ENCODE assay signal across 8 cellular contexts in genomic region chr1:85307987-85308836, GRCh38. TPM values are rescaled to one million over a fixed set of nuclear protein-coding genes. Genes with fewer than 3 reads are reported as not detected.
DNase-seq lines count a peak whose midpoint lies in the region; ATAC-seq and TF ChIP-seq lines count a peak whose summit lies in the region.

No MANE protein-coding gene starts in this region.

- no peak overlapping the region for H3K4me3 Mint-ChIP-seq in activated T-helper 2 cell treated with anti-CD3 and anti-CD28 coated beads, Interferon-gamma antibody, Interleukin-2, Interleukin-4, amounts not matched to agents 10 μg/mL and 5 μg/mL and 100 μg/mL, durations not matched to agents 14 hours and 24 hours and 36 hours (ENCODE audit: low read depth)
- H3K4me3 Mint-ChIP-seq in neural progenitor cell: no peak overlapping the region

- peak; percentile 96 for TF ChIP-seq CTCF in neural progenitor cell (IDR thresholded peaks at IDR 0.05)

- peaks cover 67% of the 10 kb centered on the region for H3K27me3 Mint-ChIP-seq in activated T-helper 2 cell treated with anti-CD3 and anti-CD28 coated beads, Interferon-gamma antibody, Interleukin-2, Interleukin-4, amounts not matched to agents 10 μg/mL and 5 μg/mL and 100 μg/mL, durations not matched to agents 14 hours and 24 hours and 36 hours (ENCODE audit: low read depth)
- H3K27me3 Mint-ChIP-seq in neural progenitor cell (ENCODE audit: insufficient read depth, low read depth): peaks cover 2% of the 10 kb centered on the region

- H3K4me1 ChIP-seq in neural progenitor cell (peaks cover 9% of the 10 kb centered on the region), subcutaneous abdominal adipose tissue (ENCODE audit: control insufficient read depth in 5 of 5, insufficient read depth in 5 of 5, low read length in 5 of 5) (peaks cover 2 to 13% (median 11%) of the 10 kb centered on the region in 5 donors)

- ATAC-seq in GM21786 (IDR thresholded peaks at IDR 0.05; ENCODE audit: unreplicated experiment): peak; percentile 94

- H3K36me3 Mint-ChIP-seq in activated T-helper 2 cell treated with anti-CD3 and anti-CD28 coated beads, Interferon-gamma antibody, Interleukin-2, Interleukin-4, amounts not matched to agents 10 μg/mL and 5 μg/mL and 100 μg/mL, durations not matched to agents 14 hours and 24 hours and 36 hours (ENCODE audit: low read depth): no peaks in the 10 kb centered on the region
- no peaks in the 10 kb centered on the region for H3K36me3 Mint-ChIP-seq in neural progenitor cell

- no peaks in the 10 kb centered on the region for H3K9me3 ChIP-seq in neural progenitor cell (ENCODE audit: low read depth)
- no peaks in the 10 kb centered on the region for H3K9me3 ChIP-seq in subcutaneous abdominal adipose tissue (ENCODE audit: control insufficient read depth in 5 of 5, low read length in 5 of 5)

- peak; percentile 87 for DNase-seq in EH (ENCODE audit: low read depth)
- peak; percentile 44 for DNase-seq in RKO (ENCODE audit: low spot score)
- DNase-seq in activated T-helper 2 cell treated with anti-CD3 and anti-CD28 coated beads, Interferon-gamma antibody, Interleukin-2, Interleukin-4, amounts not matched to agents 10 μg/mL and 5 μg/mL and 100 μg/mL, durations not matched to agents 14 hours and 24 hours and 36 hours (ENCODE audit: low spot score): peak; percentile 24
- peak; percentile 73 for DNase-seq in fibroblast of the conjunctiva (ENCODE audit: low read depth)
- peak; percentile 94 for DNase-seq in neural progenitor cell (ENCODE audit: low spot score)

- no peak overlapping the region for H3K27ac Mint-ChIP-seq in activated T-helper 2 cell treated with anti-CD3 and anti-CD28 coated beads, Interferon-gamma antibody, Interleukin-2, Interleukin-4, amounts not matched to agents 10 μg/mL and 5 μg/mL and 100 μg/mL, durations not matched to agents 14 hours and 24 hours and 36 hours
- no peak overlapping the region for H3K27ac Mint-ChIP-seq in neural progenitor cell

- no peaks in the 10 kb centered on the region for H3K36me3 ChIP-seq in neural progenitor cell
- no peaks in the 10 kb centered on the region for H3K36me3 ChIP-seq in subcutaneous abdominal adipose tissue (ENCODE audit: control insufficient read depth in 5 of 5, insufficient read depth in 5 of 5, low read length in 5 of 5)

- no peak overlapping the region for H3K9ac ChIP-seq in neural progenitor cell
- peak overlapping the region in 1 of 5 donors; percentile 26 for H3K9ac ChIP-seq in subcutaneous abdominal adipose tissue (ENCODE audit: low read length in 5 of 5)

- H3K4me1 Mint-ChIP-seq in activated T-helper 2 cell treated with anti-CD3 and anti-CD28 coated beads, Interferon-gamma antibody, Interleukin-2, Interleukin-4, amounts not matched to agents 10 μg/mL and 5 μg/mL and 100 μg/mL, durations not matched to agents 14 hours and 24 hours and 36 hours (ENCODE audit: low read depth): peaks cover 3% of the 10 kb centered on the region
- peaks cover 3% of the 10 kb centered on the region for H3K4me1 Mint-ChIP-seq in neural progenitor cell

- peak; percentile 93 for TF ChIP-seq RAD21 in Ishikawa (IDR thresholded peaks at IDR 0.05; ENCODE audit: low read depth)

- H3K27me3 ChIP-seq in neural progenitor cell (no peaks in the 10 kb centered on the region), subcutaneous abdominal adipose tissue (ENCODE audit: control insufficient read depth in 5 of 5, insufficient read depth in 4 of 5, low read length in 5 of 5) (peaks cover 0 to under 1% (median 0%) of the 10 kb centered on the region in 5 donors)

- H3K27ac ChIP-seq in neural progenitor cell (no peak overlapping the region), subcutaneous abdominal adipose tissue (ENCODE audit: low read depth, low read length) (no peak overlapping the region)

- no peaks in the 10 kb centered on the region for H3K9me3 Mint-ChIP-seq in activated T-helper 2 cell treated with anti-CD3 and anti-CD28 coated beads, Interferon-gamma antibody, Interleukin-2, Interleukin-4, amounts not matched to agents 10 μg/mL and 5 μg/mL and 100 μg/mL, durations not matched to agents 14 hours and 24 hours and 36 hours
- no peaks in the 10 kb centered on the region for H3K9me3 Mint-ChIP-seq in neural progenitor cell

- no peaks in the 10 kb centered on the region for H4K20me1 ChIP-seq in neural progenitor cell (ENCODE audit: low read depth)

- peak overlapping the region; percentile 60 for H3K4me2 ChIP-seq in neural progenitor cell

- no peaks in the 10 kb centered on the region for H3K79me2 ChIP-seq in neural progenitor cell (ENCODE audit: low read depth)

- no peak for TF ChIP-seq EP300 in Ishikawa (IDR thresholded peaks at IDR 0.05; ENCODE audit: borderline replicate concordance)

- peak overlapping the region; percentile 72 for H2AFZ ChIP-seq in neural progenitor cell (replicated peaks)

- peaks cover 3% of the 10 kb centered on the region for H3F3A ChIP-seq in neural progenitor cell (ENCODE audit: low read depth)

- H3K4me3 ChIP-seq in neural progenitor cell (no peak overlapping the region), subcutaneous abdominal adipose tissue (ENCODE audit: low read depth in 1 of 5, low read length in 5 of 5) (peak overlapping the region in 3 of 5 donors; percentile 4 to 35 (median 13))

- intact Hi-C loops in activated T-helper 2 cell treated with anti-CD3 and anti-CD28 coated beads, Interferon-gamma antibody, Interleukin-2, Interleukin-4, amounts not matched to agents 10 μg/mL and 5 μg/mL and 100 μg/mL, durations not matched to agents 14 hours and 24 hours and 36 hours (cut with micrococcal nuclease): loop anchor here (2.0 kb wide), 1 partner anchor 385 kb away; no protein-coding TSS in a partner anchor

TF ChIP-seq in Ishikawa, 13 proteins besides CTCF, POLR2A, EP300 and RAD21:
- no peak for TF ChIP-seq MAX (IDR thresholded peaks at IDR 0.05)
- no peak for TF ChIP-seq CEBPB (IDR thresholded peaks at IDR 0.05)
- TF ChIP-seq ZBTB7A (IDR thresholded peaks at IDR 0.05; ENCODE audit: low read depth): no peak
- TF ChIP-seq YY1 (IDR thresholded peaks at IDR 0.05; ENCODE audit: low read depth): no peak
- no peak for TF ChIP-seq TCF12 (IDR thresholded peaks at IDR 0.05; ENCODE audit: low read depth)

RNA-seq across cellular contexts. Expression of gene BCL10, which starts 31.8 kb away (rescaled TPM):
- 24.4 and 27.4 TPM in 2 replicates for total RNA-seq in activated T-helper 2 cell treated with anti-CD3 and anti-CD28 coated beads, Interferon-gamma antibody, Interleukin-2, Interleukin-4, amounts not matched to agents 10 μg/mL and 5 μg/mL and 100 μg/mL, durations not matched to agents 14 hours and 24 hours and 36 hours
- 17.4 and 28.2 TPM in 2 replicates for total RNA-seq in neural progenitor cell (ENCODE audit: low replicate concordance)

RNA-seq across cellular contexts. Expression of gene C1orf52, which starts 48.8 kb away (rescaled TPM):
- total RNA-seq in activated T-helper 2 cell treated with anti-CD3 and anti-CD28 coated beads, Interferon-gamma antibody, Interleukin-2, Interleukin-4, amounts not matched to agents 10 μg/mL and 5 μg/mL and 100 μg/mL, durations not matched to agents 14 hours and 24 hours and 36 hours: 23.9 and 25.8 TPM in 2 replicates
- 33.2 and 55.8 TPM in 2 replicates for total RNA-seq in neural progenitor cell (ENCODE audit: low replicate concordance)

Comparison
In these comparisons a context has a peak if more than half of its experiments do, and no peak if none do; other contexts are left out.
1. DNase-seq: peak in every context shown above with its lines; median percentile 94 in neural progenitor cell; 87 in EH; 73 in fibroblast of the conjunctiva; 44 in RKO; 24 in activated T-helper 2 cell treated with anti-CD3 and anti-CD28 coated beads, Interferon-gamma antibody, Interleukin-2, Interleukin-4, amounts not matched to agents 10 μg/mL and 5 μg/mL and 100 μg/mL, durations not matched to agents 14 hours and 24 hours and 36 hours.